10 cellular contexts compared by ENCODE assay signal in the genomic region with DNA sequence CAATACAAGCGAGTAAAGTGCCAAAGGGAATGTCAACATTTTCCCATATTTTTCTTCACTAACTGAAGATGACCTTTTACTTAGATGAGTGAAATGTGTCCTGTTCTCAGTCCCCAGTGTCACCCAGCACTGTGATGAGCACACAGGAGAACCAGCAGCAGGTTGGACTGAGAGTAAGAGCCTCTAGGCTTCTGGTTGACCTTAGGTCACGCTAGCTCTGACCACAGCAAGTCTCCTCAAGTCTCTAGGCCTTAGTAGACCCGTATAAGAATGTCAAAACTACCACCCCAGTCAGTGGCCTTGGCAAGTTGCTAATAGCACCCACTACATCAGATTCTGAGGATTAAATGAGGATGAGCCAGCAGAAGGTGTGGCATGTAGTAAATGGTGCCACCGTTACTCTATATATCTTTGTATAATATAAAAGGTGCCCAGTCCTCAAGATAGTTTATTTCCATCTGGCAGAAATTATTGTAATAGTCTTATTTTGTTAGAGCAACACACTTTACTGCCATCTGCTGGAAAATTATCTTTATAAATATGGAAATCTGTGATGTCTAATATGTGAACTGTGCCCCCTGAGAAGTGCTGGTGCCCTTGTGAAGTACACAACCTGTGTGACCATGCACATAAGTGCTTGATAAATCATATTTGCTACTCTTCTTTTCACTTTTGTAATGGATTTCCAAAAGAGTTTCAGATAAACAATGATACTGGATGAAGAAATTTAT.
DNase-seq lines count a peak whose midpoint lies in the region; ATAC-seq, FAIRE-seq and TF ChIP-seq lines count a peak whose summit lies in the region.
"Had no signal": no experiment of that assay in that cellular context is flagged by ENCODE, and none has a peak within 500 bp of the region (broad histone marks: within the 10 kb centered on the region; RNA-seq: fewer than 3 reads in every experiment).

No MANE protein-coding gene starts in this region.

- BruUV-seq in HepG2 (replicated peaks; lab: Mats Ljungman, UMichigan): no TSS peak

- H3K4me3 ChIP-seq in liver (ENCODE audit: low read depth in 1 of 3, low read length in 3 of 3) (no peak overlapping the region), HepG2 (replicated peaks in 1 of 3; ENCODE audit: insufficient read depth in 1 of 3, low read depth in 2 of 3, low read length in 3 of 3) (no peak overlapping the region), coronary artery (no peak overlapping the region)
- H3K4me3 ChIP-seq: ascending aorta had no signal

- H3K36me3 ChIP-seq in liver (ENCODE audit: control insufficient read depth in 4 of 4, insufficient read depth in 3 of 4, low read depth in 1 of 4, low read length in 3 of 4): no peaks in the 10 kb centered on the region
- H3K36me3 ChIP-seq in HepG2 (replicated peaks in 1 of 2; ENCODE audit: control insufficient read depth in 1 of 2, insufficient read depth in 2 of 2, low read length in 2 of 2): no peaks in the 10 kb centered on the region
- H3K36me3 ChIP-seq: ascending aorta had no signal

- H2AFZ ChIP-seq in HepG2 (ENCODE audit: low read length): no peak overlapping the region

- CTCF ChIA-PET in HepG2 (lab: Yijun Ruan, JAX; ENCODE audit: low intra/inter-chr PET ratio, low total read pairs): no interaction called here

- TF ChIP-seq EP300 in HepG2 (IDR thresholded peaks at IDR 0.05; ENCODE audit: low read depth in 2 of 2, low read length in 2 of 2) (no peak), HepG2 (CRISPR knock-in tag; IDR thresholded peaks at IDR 0.05; ENCODE audit: borderline replicate concordance) (no peak)

- no peak for TF ChIP-seq POLR2A in HepG2 (IDR thresholded peaks at IDR 0.05; ENCODE audit: insufficient read depth in 1 of 2, low read depth in 2 of 2, low read length in 2 of 2)

- no peak overlapping the region for H3K4me2 ChIP-seq in HepG2 (ENCODE audit: low read depth, low read length)

- FAIRE-seq in HepG2 (lab: Jason Lieb, UNC): no peak
- FAIRE-seq in urothelium cell line (lab: Jason Lieb, UNC): no peak

- H3K9ac ChIP-seq in liver (ENCODE audit: low read depth in 1 of 2, low read length in 2 of 2): no peak overlapping the region
- H3K9ac ChIP-seq in HepG2 (ENCODE audit: insufficient read depth, low read depth, low read length): no peak overlapping the region

- no peaks in the 10 kb centered on the region for H3K79me2 ChIP-seq in HepG2 (ENCODE audit: insufficient read depth, low read length)

- no peaks in the 10 kb centered on the region for H3K4me1 ChIP-seq in liver (ENCODE audit: control insufficient read depth in 4 of 4, insufficient read depth in 4 of 4, low read length in 3 of 4)
- no peaks in the 10 kb centered on the region for H3K4me1 ChIP-seq in HepG2 (ENCODE audit: insufficient read depth, low read length)
- H3K4me1 ChIP-seq: ascending aorta had no signal

- WGBS in liver: 91% methylated on average over 4 of the region's 4 CpGs
- 50% methylated on average over 4 of the region's 4 CpGs for WGBS in HepG2 (ENCODE audit: low lambda C conversion rate)

- TF ChIP-seq RAD21 in liver (IDR thresholded peaks at IDR 0.05) (peak; percentile 43 to 59), HepG2 (CRISPR knock-in tag; IDR thresholded peaks at IDR 0.05) (no peak)

- DNase-seq in HepG2 (ENCODE audit: low spot score) (no peak), NCI-H524 treated with DMSO at 0.1 percent for 48 hours (lab: John Stamatoyannopoulos, UW) (peak; percentile 3), dedifferentiated amniotic fluid mesenchymal stem cell (ENCODE audit: extremely low spot score) (peak; percentile 54), urothelium cell line (ENCODE audit: low spot score) (no peak), coronary artery (ENCODE audit: low spot score) (no peak), NCI-H2196 treated with DMSO at 0.1 percent for 48 hours (lab: John Stamatoyannopoulos, UW; ENCODE audit: unreplicated experiment) (no peak)
- DNase-seq in stimulated activated CD8-positive, alpha-beta memory T cell treated with anti-CD3 and anti-CD28 coated beads, Interleukin-4, amount 100 ng/mL, for 48 hours: no peak

- ATAC-seq in HepG2: no peak
- ATAC-seq: WTC11 had no signal

- in situ Hi-C loops in HepG2 (cut with HindIII; ENCODE audit: extremely low pct_ligation_motif_present, low pct_unique_long_range_greater_than_20kb): no loop called here

- H3K9me3 ChIP-seq in liver (ENCODE audit: control insufficient read depth in 4 of 4, low read length in 3 of 4) (no peaks in the 10 kb centered on the region), HepG2 (ENCODE audit: low read length) (no peaks in the 10 kb centered on the region)
- H3K9me3 ChIP-seq: ascending aorta had no signal

- peak; percentile 5 for TF ChIP-seq CTCF in liver (IDR thresholded peaks at IDR 0.05; ENCODE audit: low read depth, low read length, missing input control)
- no peak for TF ChIP-seq CTCF in HepG2 (CRISPR knock-in tag; IDR thresholded peaks at IDR 0.05)
- TF ChIP-seq CTCF in coronary artery (IDR thresholded peaks at IDR 0.05): no peak

- POLR2A ChIA-PET in HepG2 (lab: Yijun Ruan, JAX): no interaction called here

- H3K27ac ChIP-seq in liver (ENCODE audit: low read depth in 1 of 2, low read length in 2 of 2) (no peak overlapping the region), HepG2 (ENCODE audit: extremely low read length, insufficient read depth, low read length) (no peak overlapping the region), coronary artery (no peak overlapping the region)
- H3K27ac ChIP-seq: ascending aorta had no signal

- intact Hi-C loops in HepG2 (cut with micrococcal nuclease; ENCODE audit: unreplicated experiment): no loop called here

- H3K27me3 ChIP-seq in liver (ENCODE audit: control insufficient read depth in 4 of 4, insufficient read depth in 4 of 4, low read length in 3 of 4) (no peaks in the 10 kb centered on the region), HepG2 (ENCODE audit: control insufficient read depth in 1 of 2, insufficient read depth in 2 of 2, low read length in 2 of 2) (no peaks in the 10 kb centered on the region)
- H3K27me3 ChIP-seq: ascending aorta had no signal

- no peaks in the 10 kb centered on the region for H4K20me1 ChIP-seq in HepG2 (ENCODE audit: insufficient read depth, low read length)

TF ChIP-seq in liver, 16 proteins besides CTCF, POLR2A, EP300 and RAD21 (continues in another document):
- no peak for TF ChIP-seq NR2F2 (IDR thresholded peaks at IDR 0.05)
- TF ChIP-seq FOXA2 (IDR thresholded peaks at IDR 0.05): no peak
- TF ChIP-seq GABPA (IDR thresholded peaks at IDR 0.05 in 1 of 2, conservative IDR thresholded peaks at IDR 0.05 in 1 of 2): no peak
- TF ChIP-seq, protein P1, sequence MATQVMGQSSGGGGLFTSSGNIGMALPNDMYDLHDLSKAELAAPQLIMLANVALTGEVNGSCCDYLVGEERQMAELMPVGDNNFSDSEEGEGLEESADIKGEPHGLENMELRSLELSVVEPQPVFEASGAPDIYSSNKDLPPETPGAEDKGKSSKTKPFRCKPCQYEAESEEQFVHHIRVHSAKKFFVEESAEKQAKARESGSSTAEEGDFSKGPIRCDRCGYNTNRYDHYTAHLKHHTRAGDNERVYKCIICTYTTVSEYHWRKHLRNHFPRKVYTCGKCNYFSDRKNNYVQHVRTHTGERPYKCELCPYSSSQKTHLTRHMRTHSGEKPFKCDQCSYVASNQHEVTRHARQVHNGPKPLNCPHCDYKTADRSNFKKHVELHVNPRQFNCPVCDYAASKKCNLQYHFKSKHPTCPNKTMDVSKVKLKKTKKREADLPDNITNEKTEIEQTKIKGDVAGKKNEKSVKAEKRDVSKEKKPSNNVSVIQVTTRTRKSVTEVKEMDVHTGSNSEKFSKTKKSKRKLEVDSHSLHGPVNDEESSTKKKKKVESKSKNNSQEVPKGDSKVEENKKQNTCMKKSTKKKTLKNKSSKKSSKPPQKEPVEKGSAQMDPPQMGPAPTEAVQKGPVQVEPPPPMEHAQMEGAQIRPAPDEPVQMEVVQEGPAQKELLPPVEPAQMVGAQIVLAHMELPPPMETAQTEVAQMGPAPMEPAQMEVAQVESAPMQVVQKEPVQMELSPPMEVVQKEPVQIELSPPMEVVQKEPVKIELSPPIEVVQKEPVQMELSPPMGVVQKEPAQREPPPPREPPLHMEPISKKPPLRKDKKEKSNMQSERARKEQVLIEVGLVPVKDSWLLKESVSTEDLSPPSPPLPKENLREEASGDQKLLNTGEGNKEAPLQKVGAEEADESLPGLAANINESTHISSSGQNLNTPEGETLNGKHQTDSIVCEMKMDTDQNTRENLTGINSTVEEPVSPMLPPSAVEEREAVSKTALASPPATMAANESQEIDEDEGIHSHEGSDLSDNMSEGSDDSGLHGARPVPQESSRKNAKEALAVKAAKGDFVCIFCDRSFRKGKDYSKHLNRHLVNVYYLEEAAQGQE (IDR thresholded peaks at IDR 0.05): no peak
- no peak for TF ChIP-seq EGR1 (IDR thresholded peaks at IDR 0.05; ENCODE audit: low read depth in 2 of 2)

TF ChIP-seq in HepG2, 621 proteins besides CTCF, POLR2A, EP300 and RAD21 (continues in another document):
- TF ChIP-seq, protein P2, sequence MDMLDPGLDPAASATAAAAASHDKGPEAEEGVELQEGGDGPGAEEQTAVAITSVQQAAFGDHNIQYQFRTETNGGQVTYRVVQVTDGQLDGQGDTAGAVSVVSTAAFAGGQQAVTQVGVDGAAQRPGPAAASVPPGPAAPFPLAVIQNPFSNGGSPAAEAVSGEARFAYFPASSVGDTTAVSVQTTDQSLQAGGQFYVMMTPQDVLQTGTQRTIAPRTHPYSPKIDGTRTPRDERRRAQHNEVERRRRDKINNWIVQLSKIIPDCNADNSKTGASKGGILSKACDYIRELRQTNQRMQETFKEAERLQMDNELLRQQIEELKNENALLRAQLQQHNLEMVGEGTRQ (IDR thresholded peaks at IDR 0.05; ENCODE audit: low read depth, low read length): no peak
- TF ChIP-seq, protein P2 (CRISPR knock-in tag; IDR thresholded peaks at IDR 0.05; ENCODE audit: borderline replicate concordance): no peak
- TF ChIP-seq MIER3 (CRISPR knock-in tag; IDR thresholded peaks at IDR 0.05; ENCODE audit: borderline replicate concordance): no peak
- TF ChIP-seq, protein P3, sequence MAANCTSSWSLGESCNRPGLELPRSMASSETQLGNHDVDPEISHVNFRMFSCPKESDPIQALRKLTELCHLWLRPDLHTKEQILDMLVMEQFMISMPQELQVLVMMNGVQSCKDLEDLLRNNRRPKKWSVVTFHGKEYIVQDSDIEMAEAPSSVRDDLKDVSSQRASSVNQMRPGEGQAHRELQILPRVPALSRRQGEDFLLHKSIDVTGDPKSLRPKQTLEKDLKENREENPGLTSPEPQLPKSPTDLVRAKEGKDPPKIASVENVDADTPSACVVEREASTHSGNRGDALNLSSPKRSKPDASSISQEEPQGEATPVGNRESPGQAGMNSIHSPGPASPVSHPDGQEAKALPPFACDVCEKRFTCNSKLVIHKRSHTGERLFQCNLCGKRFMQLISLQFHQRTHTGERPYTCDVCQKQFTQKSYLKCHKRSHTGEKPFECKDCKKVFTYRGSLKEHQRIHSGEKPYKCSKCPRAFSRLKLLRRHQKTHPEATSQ (CRISPR knock-in tag; IDR thresholded peaks at IDR 0.05; ENCODE audit: borderline replicate concordance): no peak

Comparison
In these comparisons a context has a peak if more than half of its experiments do, and no peak if none do; other contexts are left out.
1. DNase-seq: peak in NCI-H524 treated with DMSO at 0.1 percent for 48 hours (single experiment) and dedifferentiated amniotic fluid mesenchymal stem cell (single experiment); none in HepG2 (single experiment), urothelium cell line (single experiment), coronary artery (single experiment), NCI-H2196 treated with DMSO at 0.1 percent for 48 hours (single experiment) and stimulated activated CD8-positive, alpha-beta memory T cell treated with anti-CD3 and anti-CD28 coated beads, Interleukin-4, amount 100 ng/mL, for 48 hours (single experiment).